ENCODE assay signal across 1 cellular context in genomic region chr22:19996694-19997384, GRCh38.
TF ChIP-seq lines count a peak whose summit lies in the region.

No MANE protein-coding gene starts in this region.

TF ChIP-seq in K562, 482 proteins besides CTCF, POLR2A, EP300 and RAD21 (continued from another document and continues in another):
- TF ChIP-seq HOMEZ (CRISPR knock-in tag; IDR thresholded peaks at IDR 0.05) (no peak), KDM5B (IDR thresholded peaks at IDR 0.05; ENCODE audit: insufficient replicate concordance, low read depth, low read length) (no peak), THAP12 (CRISPR knock-in tag; IDR thresholded peaks at IDR 0.05) (peak; percentile 60; the same call in 1 of the 2 replicates), PHB2 (IDR thresholded peaks at IDR 0.05; ENCODE audit: low read depth) (no peak), XRCC5 (IDR thresholded peaks at IDR 0.05; ENCODE audit: low read depth, low read length) (no peak), ATF1 (CRISPR knock-in tag; IDR thresholded peaks at IDR 0.05) (no peak), ATF1 (tag; IDR thresholded peaks at IDR 0.05) (no peak), ELF2 (CRISPR knock-in tag; IDR thresholded peaks at IDR 0.05) (no peak), RCOR1 (IDR thresholded peaks at IDR 0.05; ENCODE audit: borderline replicate concordance in 1 of 2, low read depth in 2 of 2, low read length in 2 of 2) (no peak), REST (CRISPR knock-in tag; IDR thresholded peaks at IDR 0.05; ENCODE audit: low read depth) (0 out of 2 replicates have a peak, but pooled peaks have one; percentile 47), ZKSCAN3 (CRISPR knock-in tag; IDR thresholded peaks at IDR 0.05) (no peak), ZBTB43 (CRISPR knock-in tag; IDR thresholded peaks at IDR 0.05) (no peak), MXD1 (CRISPR knock-in tag; IDR thresholded peaks at IDR 0.05; ENCODE audit: borderline replicate concordance, poor library complexity, severe bottlenecking) (no peak), HDAC8 (tag; IDR thresholded peaks at IDR 0.05) (no peak), OTX1 (CRISPR knock-in tag; IDR thresholded peaks at IDR 0.05) (no peak), ZNF57 (CRISPR knock-in tag; IDR thresholded peaks at IDR 0.05) (no peak), ZNF239 (CRISPR knock-in tag; IDR thresholded peaks at IDR 0.05) (no peak), POLR2G (IDR thresholded peaks at IDR 0.05; ENCODE audit: low read depth, low read length) (0 out of 2 replicates have a peak, but pooled peaks have one; percentile 7), RFX7 (CRISPR knock-in tag; IDR thresholded peaks at IDR 0.05) (no peak), SPI1 (IDR thresholded peaks at IDR 0.05; ENCODE audit: borderline replicate concordance, low read depth, low read length) (no peak), TEAD1 (CRISPR knock-in tag; IDR thresholded peaks at IDR 0.05) (no peak), MTA2 (IDR thresholded peaks at IDR 0.05; ENCODE audit: low read depth) (no peak), CBFA2T3 (IDR thresholded peaks at IDR 0.05) (no peak), SFPQ (IDR thresholded peaks at IDR 0.05; ENCODE audit: low read depth, low read length) (no peak), DDX20 (tag; IDR thresholded peaks at IDR 0.05; ENCODE audit: low read depth) (no peak), ZNF407 (IDR thresholded peaks at IDR 0.05; ENCODE audit: low read depth) (no peak), GABPB2 (CRISPR knock-in tag; conservative IDR thresholded peaks at IDR 0.05) (no peak), CC2D1A (IDR thresholded peaks at IDR 0.05) (no peak), FOXP4 (CRISPR knock-in tag; IDR thresholded peaks at IDR 0.05; ENCODE audit: borderline replicate concordance) (no peak), ZBTB26 (CRISPR knock-in tag; IDR thresholded peaks at IDR 0.05) (0 out of 2 replicates have a peak, but pooled peaks have one; percentile 6), BRCA1 (IDR thresholded peaks at IDR 0.05) (no peak), BRCA1 (CRISPR knock-in tag; IDR thresholded peaks at IDR 0.05) (no peak), FOXM1 (IDR thresholded peaks at IDR 0.05; ENCODE audit: low read depth) (no peak), FOXM1 (CRISPR knock-in tag; IDR thresholded peaks at IDR 0.05; ENCODE audit: low read depth) (no peak), SUPT5H (IDR thresholded peaks at IDR 0.05) (no peak), ZC3H8 (IDR thresholded peaks at IDR 0.05) (no peak), CHD1 (IDR thresholded peaks at IDR 0.05; ENCODE audit: low read length) (peak; percentile 37)
